8 cellular contexts compared by ENCODE assay signal in the genomic region with DNA sequence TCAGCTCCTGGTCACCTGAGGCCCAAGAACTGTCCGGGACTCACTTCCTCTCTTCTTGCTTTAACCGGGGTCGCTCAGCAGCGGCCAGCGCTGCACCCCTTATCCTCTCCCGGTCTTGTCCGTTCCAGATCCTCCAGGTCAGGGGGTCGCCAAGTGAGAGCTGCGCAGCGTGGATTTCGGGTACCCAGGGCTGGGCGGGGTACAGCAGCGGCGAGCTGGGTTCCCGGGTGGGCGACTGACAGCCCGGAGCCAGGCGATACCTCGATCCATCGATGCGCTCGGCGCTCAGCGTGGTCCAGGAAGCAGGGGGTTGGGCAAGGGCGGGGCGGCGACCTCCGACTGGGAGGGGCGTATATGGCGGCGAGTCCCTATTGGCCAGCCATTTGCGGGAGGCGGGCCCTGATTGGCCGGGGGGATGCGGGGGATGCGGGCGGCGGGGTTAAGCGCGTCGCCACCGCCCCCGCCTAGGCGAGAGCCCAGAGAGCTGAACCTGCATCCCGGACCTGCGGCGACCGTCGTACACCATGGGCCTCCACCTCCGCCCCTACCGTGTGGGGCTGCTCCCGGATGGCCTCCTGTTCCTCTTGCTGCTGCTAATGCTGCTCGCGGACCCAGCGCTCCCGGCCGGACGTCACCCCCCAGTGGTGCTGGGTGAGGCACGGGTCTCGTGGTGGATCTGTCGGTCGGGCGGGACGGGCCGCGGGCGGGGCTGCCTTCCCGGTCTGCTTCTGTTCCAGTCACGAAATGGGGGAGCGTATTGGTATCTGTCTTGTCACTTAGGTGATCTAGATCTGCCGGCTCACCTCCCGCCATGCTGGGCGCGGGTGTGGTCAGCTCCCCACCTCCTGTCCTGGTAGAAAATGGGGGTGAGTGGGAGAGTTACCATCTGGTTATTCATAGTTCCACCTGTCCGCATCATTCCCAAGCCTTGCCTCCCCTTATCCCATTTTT. TPM values are rescaled to one million over a fixed set of nuclear protein-coding genes. Genes with fewer than 3 reads are reported as not detected.
DNase-seq lines count a peak whose midpoint lies in the region; ATAC-seq, FAIRE-seq and TF ChIP-seq lines count a peak whose summit lies in the region.

PLA2G15 (plus strand) TSS at position 471 of the 951 bp plus-strand sequence; CDS start at position 525, 54 bp downstream.

- peak within 1 kb of the TSS; percentile 68 for H3K4me3 ChIP-seq in right cardiac atrium (ENCODE audit: low read length)

- H3K4me3 Mint-ChIP-seq in T-helper 17 cell = peak within 1 kb of the TSS; percentile 98

- intact Hi-C loops in right cardiac atrium (cut with DNase I) = loop anchor here in 3 of 4 donors (5.0 to 10.0 kb wide), 2 partner anchors 82 to 270 kb away; no protein-coding TSS in a partner anchor

- H3K4me1 Mint-ChIP-seq in T-helper 17 cell = peaks cover 20% of the 10 kb centered on the region

- peak; percentile 98 for FAIRE-seq in GM12892 (lab: Jason Lieb, UNC)
- no peak for FAIRE-seq in urothelium cell line (lab: Jason Lieb, UNC)

- peaks cover 19% of the 10 kb centered on the region for H3K4me1 ChIP-seq in right cardiac atrium (ENCODE audit: control insufficient read depth, insufficient read depth, low read length)

- H3K36me3 Mint-ChIP-seq in T-helper 17 cell (ENCODE audit: low read depth) = no peaks in the 10 kb centered on the region

- H3K27ac Mint-ChIP-seq in T-helper 17 cell = peak within 1 kb of the TSS; percentile 84

- ATAC-seq in HG02588 (IDR thresholded peaks at IDR 0.05; ENCODE audit: unreplicated experiment) (peak; percentile 76), T-helper 17 cell (peak; percentile 99), right cardiac atrium (peak; percentile 97)

- under 1% methylated on average over 75 of the region's 75 CpGs for WGBS in right cardiac atrium

- DNase-seq in GM12892 (ENCODE audit: insufficient read length) (peak; percentile 98), NCI-H1048 (lab: John Stamatoyannopoulos, UW) (peak; percentile 45), T-helper 17 cell (peak; percentile 92 to 97 (median 94)), anterior cingulate cortex (lab: John Stamatoyannopoulos, UW) (peak; percentile 56 to 97 (median 93)), right cardiac atrium (peak; percentile 97 to 99 (median 99)), putamen (ENCODE audit: low spot score) (peak; percentile 93), urothelium cell line (ENCODE audit: low spot score) (peak; percentile 97)

- peak within 1 kb of the TSS; percentile 67 for H3K27ac ChIP-seq in right cardiac atrium (ENCODE audit: low read length)

- no peaks in the 10 kb centered on the region for H3K27me3 Mint-ChIP-seq in T-helper 17 cell

- no peaks in the 10 kb centered on the region for H3K27me3 ChIP-seq in right cardiac atrium (ENCODE audit: control insufficient read depth, insufficient read depth)

- H3K9me3 ChIP-seq in T-helper 17 cell (ENCODE audit: control insufficient read depth, low read length, poor library complexity, severe bottlenecking) (no peaks in the 10 kb centered on the region), right cardiac atrium (ENCODE audit: control insufficient read depth, low read length) (no peaks in the 10 kb centered on the region)

- TF ChIP-seq POLR2A in GM12892 (IDR thresholded peaks at IDR 0.05; ENCODE audit: low read depth, low read length) = peak; percentile 68

RNA-seq across cellular contexts. Expression of gene PLA2G15, which starts in this region (rescaled TPM):
- polyA plus RNA-seq in GM12892 (2012; ENCODE audit: missing spikeins) = 3.5 TPM
- 1 to 10 TPM; 6.6 to 7.4 TPM for total RNA-seq in T-helper 17 cell
- total RNA-seq in right cardiac atrium = 10 to 100 TPM; 20.2 to 30.8 (median 28.7) TPM
- polyA plus RNA-seq in right cardiac atrium = 18.2 TPM

Comparison
In these comparisons a context has a peak if more than half of its experiments do, and no peak if none do; other contexts are left out.
1. Peak in every context shown above with its lines: DNase-seq, ATAC-seq, H3K4me3 ChIP-seq and H3K27ac ChIP-seq.
2. DNase-seq: peak in every context shown above with its lines; median percentile 99 in right cardiac atrium; 98 in GM12892; 97 in urothelium cell line; 94 in T-helper 17 cell; 93 in anterior cingulate cortex; 93 in putamen; 45 in NCI-H1048.